ENCODE assay signal across 18 cellular contexts in the genomic region with DNA sequence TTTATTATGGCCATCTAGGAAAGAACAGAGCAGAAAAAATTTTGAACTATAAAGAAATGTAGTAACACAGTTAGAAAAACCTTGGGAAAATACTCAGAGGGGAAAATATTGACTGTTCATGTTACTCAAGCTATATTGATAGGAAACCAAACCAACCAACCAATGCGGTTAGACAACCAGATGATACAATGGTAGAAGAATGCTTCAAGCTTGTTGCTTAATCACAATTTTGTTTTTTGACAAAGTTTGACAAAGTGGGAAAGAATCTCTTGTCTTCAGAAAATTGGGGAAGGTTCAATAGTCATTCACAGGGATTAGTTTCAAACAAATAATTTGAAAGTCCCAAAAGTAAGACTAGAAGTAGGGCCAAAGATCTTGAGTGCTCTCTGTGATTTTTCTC.
"Had no signal": no experiment of that assay in that cellular context is flagged by ENCODE, and none has a peak within 500 bp of the region (broad histone marks: within the 10 kb centered on the region; RNA-seq: fewer than 3 reads in every experiment).

No MANE protein-coding gene starts in this region.

- H3K36me3 Mint-ChIP-seq: memory B cell, natural killer cell, WTC11 had no signal

- ATAC-seq: effector memory CD8-positive, alpha-beta T cell; left lung; natural killer cell; WTC11 had no signal

- H3K27ac ChIP-seq: heart left ventricle, left lung, psoas muscle, upper lobe of left lung had no signal

- H3K27me3 ChIP-seq: heart left ventricle, left lung, sigmoid colon, suprapubic skin, upper lobe of left lung had no signal

- H3K9me3 Mint-ChIP-seq: activated CD4-positive, alpha-beta T cell treated with anti-CD3 and anti-CD28 coated beads, Interleukin-2, amount 10 ng/mL, durations not matched to agents 7 days and 5 days; activated naive CD4-positive, alpha-beta T cell treated with anti-CD3 and anti-CD28 coated beads for 36 hours; central memory CD8-positive, alpha-beta T cell; dendritic cell treated with granulocyte-macrophage colony-stimulating factor and Interleukin-4, amounts not matched to agents 40 ng/mL and 50 ng/mL, for 4 days; effector memory CD8-positive, alpha-beta T cell had no signal

- H3K27ac Mint-ChIP-seq: activated CD4-positive, alpha-beta T cell treated with anti-CD3 and anti-CD28 coated beads, Interleukin-2, amount 10 ng/mL, durations not matched to agents 7 days and 5 days; activated naive CD4-positive, alpha-beta T cell treated with anti-CD3 and anti-CD28 coated beads for 36 hours; dendritic cell treated with granulocyte-macrophage colony-stimulating factor and Interleukin-4, amounts not matched to agents 40 ng/mL and 50 ng/mL, for 4 days; effector memory CD8-positive, alpha-beta T cell; memory B cell; natural killer cell; WTC11 had no signal

- H3K4me3 Mint-ChIP-seq: activated CD4-positive, alpha-beta T cell treated with anti-CD3 and anti-CD28 coated beads, Interleukin-2, amount 10 ng/mL, durations not matched to agents 7 days and 5 days; activated naive CD4-positive, alpha-beta T cell treated with anti-CD3 and anti-CD28 coated beads for 36 hours; central memory CD8-positive, alpha-beta T cell; dendritic cell treated with granulocyte-macrophage colony-stimulating factor and Interleukin-4, amounts not matched to agents 40 ng/mL and 50 ng/mL, for 4 days; effector memory CD8-positive, alpha-beta T cell; memory B cell; natural killer cell; WTC11 had no signal

- H3K27me3 Mint-ChIP-seq: activated CD4-positive, alpha-beta T cell treated with anti-CD3 and anti-CD28 coated beads, Interleukin-2, amount 10 ng/mL, durations not matched to agents 7 days and 5 days; central memory CD8-positive, alpha-beta T cell; dendritic cell treated with granulocyte-macrophage colony-stimulating factor and Interleukin-4, amounts not matched to agents 40 ng/mL and 50 ng/mL, for 4 days; effector memory CD8-positive, alpha-beta T cell; memory B cell had no signal

- H3K4me3 ChIP-seq: heart left ventricle, left lung, psoas muscle, sigmoid colon, suprapubic skin, upper lobe of left lung had no signal

- H3K4me1 Mint-ChIP-seq: activated CD4-positive, alpha-beta T cell treated with anti-CD3 and anti-CD28 coated beads, Interleukin-2, amount 10 ng/mL, durations not matched to agents 7 days and 5 days; central memory CD8-positive, alpha-beta T cell; memory B cell; natural killer cell; WTC11 had no signal

- H3K9me3 ChIP-seq: left lung, psoas muscle, suprapubic skin, upper lobe of left lung had no signal

- H3K4me1 ChIP-seq: left lung, psoas muscle, suprapubic skin had no signal

- H3K36me3 ChIP-seq: heart left ventricle, left lung, sigmoid colon, suprapubic skin, upper lobe of left lung had no signal

- DNase-seq: activated CD4-positive, alpha-beta T cell treated with anti-CD3 and anti-CD28 coated beads, Interleukin-2, amount 10 ng/mL, durations not matched to agents 7 days and 5 days; activated CD8-positive, alpha-beta memory T cell treated with anti-CD3 and anti-CD28 coated beads for 24 hours; activated naive CD4-positive, alpha-beta T cell treated with anti-CD3 and anti-CD28 coated beads for 36 hours; effector memory CD8-positive, alpha-beta T cell; heart left ventricle; islet precursor cell; left lung; natural killer cell; psoas muscle; sigmoid colon; stimulated activated CD4-positive, alpha-beta T cell treated with anti-CD3 and anti-CD28 coated beads, Interleukin-12 subunit alpha, Interleukin-12 subunit beta, amount 100 ng/mL, for 4 hours; stimulated activated naive CD4-positive, alpha-beta T cell; upper lobe of left lung had no signal
